ENCODE assay signal across 29 cellular contexts in genomic region chr5:150804388-150804787, GRCh38. TPM values are rescaled to one million over a fixed set of nuclear protein-coding genes. Genes with fewer than 3 reads are reported as not detected.
"Had no signal": no experiment of that assay in that cellular context is flagged by ENCODE, and none has a peak within 500 bp of the region (broad histone marks: within the 10 kb centered on the region; RNA-seq: fewer than 3 reads in every experiment).

No MANE protein-coding gene starts in this region.

- H3K27me3 ChIP-seq: stomach, suprapubic skin, testis, thyroid gland, tibial artery, tibial nerve, upper lobe of left lung, upper lobe of right lung, uterus, vagina had no signal

- H3K4me3 ChIP-seq: stomach, suprapubic skin, testis, thoracic aorta, thyroid gland, tibial artery, tibial nerve, transverse colon, upper lobe of left lung, upper lobe of right lung, uterus, vagina had no signal

- DNase-seq: stimulated activated CD4-positive, alpha-beta T cell treated with anti-CD3 and anti-CD28 coated beads, Interleukin-2, amount 100 ng/mL, for 48 hours; stimulated activated CD4-positive, alpha-beta T cell treated with anti-CD3 and anti-CD28 coated beads, Interleukin-4, amount 100 ng/mL, for 1 hour; stimulated activated CD4-positive, alpha-beta T cell treated with anti-CD3 and anti-CD28 coated beads, Interleukin-4, amount 100 ng/mL, for 24 hours; stimulated activated CD4-positive, alpha-beta T cell treated with anti-CD3 and anti-CD28 coated beads, Interleukin-4, amount 100 ng/mL, for 4 hours; stimulated activated CD8-positive, alpha-beta memory T cell treated with anti-CD3 and anti-CD28 coated beads, Interleukin-4, amount 100 ng/mL, for 48 hours; stimulated activated naive B cell treated with anti-CD40 and anti-IgM and Interleukin-4, amounts not matched to agents 10 μg/mL and 1 μg/mL and 100 μg/mL, for 72 hours; stimulated activated naive CD4-positive, alpha-beta T cell; stimulated activated naive CD4-positive, alpha-beta T cell treated with Interleukin-2 at 50 U/mL for 16 hours; stimulated activated naive CD8-positive, alpha-beta T cell treated with anti-CD3 and anti-CD28 coated beads, Interleukin-15, amount 100 ng/mL, for 72 hours; stimulated activated naive CD8-positive, alpha-beta T cell treated with anti-CD3 and anti-CD28 coated beads, Interleukin-15, Interleukin-2, amounts not matched to agents 100 U/mL and 50 U/mL, for 24 hours; stomach; substantia nigra; testis; thyroid gland; tibial artery; transverse colon; trophoblast cell; upper lobe of left lung; upper lobe of right lung; uterus had no signal

- H3K27ac ChIP-seq: stomach, suprapubic skin, testis, thoracic aorta, thyroid gland, tibial artery, tibial nerve, transverse colon, upper lobe of left lung, upper lobe of right lung, uterus, vagina had no signal

- H3K4me1 ChIP-seq: testis, uterus, vagina had no signal

- H3K36me3 ChIP-seq: suprapubic skin, thoracic aorta, thyroid gland, tibial artery, tibial nerve, transverse colon, upper lobe of left lung, upper lobe of right lung, uterus, vagina had no signal

- H3K9me3 ChIP-seq: stomach, suprapubic skin, testis, thoracic aorta, thyroid gland, tibial artery, tibial nerve, transverse colon, upper lobe of left lung, upper lobe of right lung, uterus, vagina had no signal

- ATAC-seq: stimulated activated effector memory CD8-positive, alpha-beta T cell treated with anti-CD3 and anti-CD28 coated beads, Interleukin-12 subunit alpha, Interleukin-12 subunit beta, amount 100 ng/mL, for 72 hours; stimulated activated memory B cell treated with anti-CD40 and anti-IgM and Interleukin-4, amounts not matched to agents 10 μg/mL and 1 μg/mL and 100 μg/mL, for 72 hours; stimulated activated naive B cell treated with anti-CD40 and anti-IgM and Interleukin-4, amounts not matched to agents 10 μg/mL and 1 μg/mL and 100 μg/mL, for 72 hours; stimulated activated naive CD8-positive, alpha-beta T cell treated with anti-CD3 and anti-CD28 coated beads, Interleukin-15, amount 100 ng/mL, for 72 hours; stimulated activated naive CD8-positive, alpha-beta T cell treated with anti-CD3 and anti-CD28 coated beads, Interleukin-15, Interleukin-2, amounts not matched to agents 100 U/mL and 50 U/mL, for 24 hours; upper lobe of right lung had no signal

- FAIRE-seq: urothelium cell line had no signal

RNA-seq across cellular contexts. Expression of gene IRGM, which starts 41.9 kb away (rescaled TPM):
- total RNA-seq: suprapubic skin, temporal lobe, thoracic aorta, tibial nerve, upper lobe of right lung, urinary bladder had no signal
- polyA plus RNA-seq: stomach had no signal
